In the genomic region with DNA sequence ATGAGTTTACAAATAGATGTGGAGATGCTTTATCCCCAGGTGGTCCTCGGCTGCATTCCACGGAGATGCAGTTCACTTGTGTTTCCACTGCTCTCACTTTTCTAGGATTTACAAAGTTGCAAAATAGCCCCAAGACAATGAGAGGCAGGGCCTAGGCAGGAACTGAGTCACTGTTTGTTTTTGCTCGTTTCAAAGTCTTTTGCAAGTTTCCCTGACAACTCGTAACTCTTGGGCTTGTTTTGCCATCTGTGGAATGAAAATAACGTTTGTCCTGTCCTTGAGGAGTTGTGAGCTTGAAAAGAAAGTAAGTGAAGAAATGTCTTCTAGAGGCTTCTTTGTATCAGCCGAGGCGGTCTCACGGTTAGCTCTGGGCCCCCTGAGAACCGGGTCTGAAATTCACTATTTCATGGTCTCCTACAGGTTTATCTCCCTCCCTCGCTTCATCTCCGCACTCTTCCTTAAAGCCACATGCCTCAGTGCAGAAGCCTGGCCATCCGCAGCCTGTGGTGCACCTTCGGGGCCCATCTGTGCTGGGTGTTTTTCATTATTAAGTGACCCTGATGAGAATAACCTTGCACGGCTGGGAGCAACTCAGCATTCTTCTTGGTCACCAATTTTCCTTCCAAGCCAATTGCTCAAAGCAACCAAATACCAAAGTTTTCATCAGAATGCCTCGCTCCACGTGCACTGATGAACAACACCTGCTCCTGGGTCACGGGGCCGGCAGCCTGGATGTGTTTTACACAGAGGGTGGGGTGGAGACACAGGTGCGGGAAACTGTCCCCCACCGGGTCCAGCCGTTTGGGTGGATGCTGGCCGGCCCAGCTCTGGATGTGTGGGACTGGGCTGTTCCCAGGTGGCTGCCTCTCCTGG, we compare ENCODE assay signal across 1 cellular context.
TF ChIP-seq lines count a peak whose summit lies in the region.

No MANE protein-coding gene starts in this region.

TF ChIP-seq in HepG2, 621 proteins besides CTCF, POLR2A, EP300 and RAD21 (continued from another document):
- TF ChIP-seq, protein P1, sequence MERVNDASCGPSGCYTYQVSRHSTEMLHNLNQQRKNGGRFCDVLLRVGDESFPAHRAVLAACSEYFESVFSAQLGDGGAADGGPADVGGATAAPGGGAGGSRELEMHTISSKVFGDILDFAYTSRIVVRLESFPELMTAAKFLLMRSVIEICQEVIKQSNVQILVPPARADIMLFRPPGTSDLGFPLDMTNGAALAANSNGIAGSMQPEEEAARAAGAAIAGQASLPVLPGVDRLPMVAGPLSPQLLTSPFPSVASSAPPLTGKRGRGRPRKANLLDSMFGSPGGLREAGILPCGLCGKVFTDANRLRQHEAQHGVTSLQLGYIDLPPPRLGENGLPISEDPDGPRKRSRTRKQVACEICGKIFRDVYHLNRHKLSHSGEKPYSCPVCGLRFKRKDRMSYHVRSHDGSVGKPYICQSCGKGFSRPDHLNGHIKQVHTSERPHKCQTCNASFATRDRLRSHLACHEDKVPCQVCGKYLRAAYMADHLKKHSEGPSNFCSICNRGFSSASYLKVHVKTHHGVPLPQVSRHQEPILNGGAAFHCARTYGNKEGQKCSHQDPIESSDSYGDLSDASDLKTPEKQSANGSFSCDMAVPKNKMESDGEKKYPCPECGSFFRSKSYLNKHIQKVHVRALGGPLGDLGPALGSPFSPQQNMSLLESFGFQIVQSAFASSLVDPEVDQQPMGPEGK (CRISPR knock-in tag; IDR thresholded peaks at IDR 0.05) = 0 out of 2 replicates have a peak, but pooled peaks have one; percentile 11
- peak; percentile 92 for TF ChIP-seq FOXA3 (CRISPR knock-in tag; IDR thresholded peaks at IDR 0.05)
- TF ChIP-seq KDM5B (CRISPR knock-in tag; IDR thresholded peaks at IDR 0.05; ENCODE audit: borderline replicate concordance) = peak; percentile 24; the same call in 1 of the 2 replicates
- TF ChIP-seq RCOR2 (CRISPR knock-in tag; IDR thresholded peaks at IDR 0.05) = peak; percentile 85
- TF ChIP-seq, protein P2, sequence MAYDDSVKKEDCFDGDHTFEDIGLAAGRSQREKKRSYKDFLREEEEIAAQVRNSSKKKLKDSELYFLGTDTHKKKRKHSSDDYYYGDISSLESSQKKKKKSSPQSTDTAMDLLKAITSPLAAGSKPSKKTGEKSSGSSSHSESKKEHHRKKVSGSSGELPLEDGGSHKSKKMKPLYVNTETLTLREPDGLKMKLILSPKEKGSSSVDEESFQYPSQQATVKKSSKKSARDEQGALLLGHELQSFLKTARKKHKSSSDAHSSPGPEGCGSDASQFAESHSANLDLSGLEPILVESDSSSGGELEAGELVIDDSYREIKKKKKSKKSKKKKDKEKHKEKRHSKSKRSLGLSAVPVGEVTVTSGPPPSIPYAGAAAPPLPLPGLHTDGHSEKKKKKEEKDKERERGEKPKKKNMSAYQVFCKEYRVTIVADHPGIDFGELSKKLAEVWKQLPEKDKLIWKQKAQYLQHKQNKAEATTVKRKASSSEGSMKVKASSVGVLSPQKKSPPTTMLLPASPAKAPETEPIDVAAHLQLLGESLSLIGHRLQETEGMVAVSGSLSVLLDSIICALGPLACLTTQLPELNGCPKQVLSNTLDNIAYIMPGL (CRISPR knock-in tag; IDR thresholded peaks at IDR 0.05; ENCODE audit: borderline replicate concordance in 1 of 2, low read depth in 1 of 2) = peak in 1 of 2 experiments; percentile 28; a peak in 1 of 4 replicates
- 0 out of 2 replicates have a peak, but pooled peaks have one; percentile 64 for TF ChIP-seq KLF6 (CRISPR knock-in tag; IDR thresholded peaks at IDR 0.05)
- TF ChIP-seq PHF21A (CRISPR knock-in tag; IDR thresholded peaks at IDR 0.05) = peak; percentile 37; the same call in 1 of the 2 replicates
- TF ChIP-seq DPF2 (CRISPR knock-in tag; IDR thresholded peaks at IDR 0.05; ENCODE audit: borderline replicate concordance, low read depth) = peak; percentile 74; the same call in 1 of the 2 replicates
- TF ChIP-seq TEAD3 (CRISPR knock-in tag; optimal IDR thresholded peaks at IDR 0.05; ENCODE audit: borderline replicate concordance) = peak; percentile 86
